34 cellular contexts compared by ENCODE assay signal in genomic region chr6:51342393-51342792, GRCh38.
"Had no signal": no experiment of that assay in that cellular context is flagged by ENCODE, and none has a peak within 500 bp of the region (broad histone marks: within the 10 kb centered on the region; RNA-seq: fewer than 3 reads in every experiment).

No MANE protein-coding gene starts in this region.

- H3K36me3 ChIP-seq: MG63 had no signal

- H3K9me3 ChIP-seq: MG63 had no signal

- H3K27me3 ChIP-seq: MG63 had no signal

- H3K4me3 ChIP-seq: MG63 had no signal

- DNase-seq: Karpas-422, Kasumi-1, MG63, MM.1S, MV-4-11, NCI-H1048, NCI-H1092, NCI-H1092 treated with DMSO at 0.1 percent for 48 hours, NCI-H1105, NCI-H1105 treated with DMSO at 0.1 percent for 48 hours, NCI-H1417, NCI-H1417 treated with DMSO at 0.1 percent for 48 hours, NCI-H1436, NCI-H1436 treated with DMSO at 0.1 percent for 48 hours, NCI-H146, NCI-H1694, NCI-H1694 treated with DMSO at 0.1 percent for 48 hours, NCI-H187, NCI-H187 treated with DMSO at 0.1 percent for 48 hours, NCI-H1930, NCI-H2029, NCI-H2029 treated with DMSO at 0.1 percent for 48 hours, NCI-H2081, NCI-H2081 treated with DMSO at 0.1 percent for 48 hours, NCI-H2107, NCI-H2171, NCI-H2171 treated with DMSO at 0.1 percent for 48 hours, NCI-H2227 treated with DMSO at 0.1 percent for 48 hours, NCI-H226, NCI-H345, NCI-H446, NCI-H446 treated with DMSO at 0.1 percent for 48 hours, NCI-H510A, NCI-H510A treated with DMSO at 0.1 percent for 48 hours had no signal
